ENCODE assay signal across 12 cellular contexts in the genomic region with DNA sequence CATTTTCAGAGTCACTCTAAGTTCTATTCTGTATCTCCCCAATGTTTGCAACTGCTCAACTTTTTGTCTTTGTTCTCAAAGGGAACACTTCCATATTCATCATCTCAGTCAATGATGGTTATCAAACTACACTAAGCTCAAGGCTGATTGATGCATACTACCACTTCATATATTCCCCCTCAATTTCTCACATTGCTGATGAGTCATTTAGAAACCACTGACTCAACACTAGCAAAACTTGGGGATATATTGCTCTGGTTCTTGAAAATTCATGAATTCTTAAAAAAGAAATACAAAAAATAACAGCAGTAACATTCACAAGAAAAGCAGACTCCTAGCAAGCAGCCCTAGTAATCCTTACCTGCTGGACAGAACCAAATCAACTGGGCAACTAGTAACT. TPM values are rescaled to one million over a fixed set of nuclear protein-coding genes. Genes with fewer than 3 reads are reported as not detected.
DNase-seq lines count a peak whose midpoint lies in the region; ATAC-seq and TF ChIP-seq lines count a peak whose summit lies in the region.
"Had no signal": no experiment of that assay in that cellular context is flagged by ENCODE, and none has a peak within 500 bp of the region (broad histone marks: within the 10 kb centered on the region; RNA-seq: fewer than 3 reads in every experiment).

No MANE protein-coding gene starts in this region.

- H3K27ac Mint-ChIP-seq in CD4-positive, alpha-beta T cell = no peak overlapping the region

- no peaks in the 10 kb centered on the region for H3K4me1 Mint-ChIP-seq in CD4-positive, alpha-beta T cell (ENCODE audit: low read depth)

- TF ChIP-seq CTCF in epithelial cell of proximal tubule (conservative IDR thresholded peaks at IDR 0.05; ENCODE audit: low read depth, low read length) (no peak), body of pancreas (IDR thresholded peaks at IDR 0.05) (no peak)
- no peak for TF ChIP-seq CTCF in CD4-positive, alpha-beta T cell (IDR thresholded peaks at IDR 0.05)

- no peaks in the 10 kb centered on the region for H3K4me1 ChIP-seq in body of pancreas

- intact Hi-C loops in body of pancreas (cut with DNase I) = no loop called here
- intact Hi-C loops in CD4-positive, alpha-beta T cell (cut with DNase I, micrococcal nuclease) = no loop called here

- H3K27ac ChIP-seq in body of pancreas = no peak overlapping the region
- no peak overlapping the region for H3K27ac ChIP-seq in CD4-positive, alpha-beta T cell (ENCODE audit: low read depth, low read length)
- H3K27ac ChIP-seq: neutrophil had no signal

- no peaks in the 10 kb centered on the region for H3K27me3 ChIP-seq in body of pancreas
- H3K27me3 ChIP-seq in CD4-positive, alpha-beta T cell (ENCODE audit: control insufficient read depth, insufficient read depth, low read length) = no peaks in the 10 kb centered on the region
- H3K27me3 ChIP-seq: neutrophil had no signal

- TF ChIP-seq POLR2A in body of pancreas (IDR thresholded peaks at IDR 0.05) = no peak

- ATAC-seq in GM18520 (IDR thresholded peaks at IDR 0.05; ENCODE audit: unreplicated experiment) = peak; percentile 74
- peak; percentile 66 for ATAC-seq in GM21723 (IDR thresholded peaks at IDR 0.05; ENCODE audit: unreplicated experiment)
- peak; percentile 66 for ATAC-seq in HG03521 (IDR thresholded peaks at IDR 0.05; ENCODE audit: unreplicated experiment)
- no peak for ATAC-seq in body of pancreas
- no peak for ATAC-seq in CD4-positive, alpha-beta T cell (ENCODE audit: poor library complexity)

- peaks cover 0 to 11% (median 0%) of the 10 kb centered on the region in 3 donors for H3K9me3 ChIP-seq in body of pancreas
- H3K9me3 ChIP-seq in CD4-positive, alpha-beta T cell (ENCODE audit: control insufficient read depth, low read length) = peaks cover 15% of the 10 kb centered on the region

- no peak overlapping the region for H3K4me3 Mint-ChIP-seq in CD4-positive, alpha-beta T cell

- DNase-seq in epithelial cell of proximal tubule (ENCODE audit: low read depth) (peak; percentile 27), body of pancreas (no peak), DMS153 treated with DMSO at 0.1 percent for 48 hours (lab: John Stamatoyannopoulos, UW; ENCODE audit: unreplicated experiment) (no peak), DMS 273 (lab: John Stamatoyannopoulos, UW; ENCODE audit: unreplicated experiment) (no peak)
- DNase-seq in CD4-positive, alpha-beta T cell = no peak
- DNase-seq: activated CD4-positive, alpha-beta T cell treated with anti-CD3 and anti-CD28 coated beads for 1 hour; DMS79; NK-92 treated with Interleukin-12 subunit alpha and Interleukin-12 subunit beta, amount 100 ng/mL, for 24 hours had no signal

- peaks cover 47% of the 10 kb centered on the region for H3K36me3 Mint-ChIP-seq in CD4-positive, alpha-beta T cell (ENCODE audit: low read depth)

- POLR2A ChIA-PET in CD4-positive, alpha-beta T cell (lab: Charles Lee) = no interaction called here

- H3K27me3 Mint-ChIP-seq in CD4-positive, alpha-beta T cell = no peaks in the 10 kb centered on the region

- H3K9me3 Mint-ChIP-seq in CD4-positive, alpha-beta T cell = peaks cover 13% of the 10 kb centered on the region

- H3K4me3 ChIP-seq in epithelial cell of proximal tubule (ENCODE audit: low read depth, low read length) (no peak overlapping the region), body of pancreas (no peak overlapping the region)

- H3K36me3 ChIP-seq in body of pancreas (replicated peaks in 1 of 2; ENCODE audit: insufficient read depth in 1 of 2, low read depth in 2 of 2) = no peaks in the 10 kb centered on the region
- H3K36me3 ChIP-seq: neutrophil had no signal

- CTCF ChIA-PET in CD4-positive, alpha-beta T cell (lab: Charles Lee) = no interaction called here

RNA-seq across cellular contexts. Expression of gene ABHD17B, which starts 52.2 kb away (rescaled TPM):
- total RNA-seq in epithelial cell of proximal tubule = 16.9 and 23.4 TPM in 2 replicates
- 1 to 10 TPM; 6.0 to 9.6 TPM for total RNA-seq in body of pancreas
- 10 to 100 TPM; 17.9 to 19.1 TPM for total RNA-seq in CD4-positive, alpha-beta T cell

RNA-seq across cellular contexts. Expression of gene C9orf85, which starts 52.6 kb away (rescaled TPM):
- total RNA-seq in epithelial cell of proximal tubule (9.8 and 12.9 TPM in 2 replicates), body of pancreas (1 to 10 TPM; 6.0 to 6.6 TPM)
- total RNA-seq in CD4-positive, alpha-beta T cell = 1 to 10 TPM; 3.4 to 3.5 TPM

Comparison
In these comparisons a context has a peak if more than half of its experiments do, and no peak if none do; other contexts are left out.
1. ATAC-seq: peak in GM18520 (single experiment), GM21723 (single experiment) and HG03521 (single experiment); none in body of pancreas (single experiment) and CD4-positive, alpha-beta T cell (single experiment).